2 cellular contexts compared by ENCODE assay signal in the genomic region with DNA sequence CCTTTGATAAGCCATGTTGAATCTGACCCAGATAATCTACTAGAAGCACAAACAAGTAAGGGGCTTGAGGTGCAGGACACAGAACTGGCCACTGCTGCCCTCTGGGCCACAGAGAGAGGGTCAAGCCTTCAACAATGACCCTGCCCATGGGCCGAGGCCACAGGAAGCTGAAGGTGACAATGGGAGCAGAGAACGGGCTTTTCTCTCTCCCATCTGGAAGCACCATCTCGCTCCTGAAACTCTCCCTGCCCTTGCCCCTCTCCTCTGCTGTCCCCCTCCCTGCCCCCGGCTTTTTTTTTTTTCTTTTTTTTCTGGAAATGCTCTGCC.
TF ChIP-seq lines count a peak whose summit lies in the region.

No MANE protein-coding gene starts in this region.

TF ChIP-seq in IMR-90, 13 proteins besides CTCF, POLR2A, EP300 and RAD21:
- no peak for TF ChIP-seq SMC3 (IDR thresholded peaks at IDR 0.05; ENCODE audit: low read depth, low read length)
- TF ChIP-seq BHLHE40 (IDR thresholded peaks at IDR 0.05; ENCODE audit: low read depth, low read length), result no peak
- TF ChIP-seq MAFK (IDR thresholded peaks at IDR 0.05; ENCODE audit: low read depth, low read length), result no peak
- TF ChIP-seq NFE2L2 (IDR thresholded peaks at IDR 0.05; ENCODE audit: low read depth, low read length), result no peak

TF ChIP-seq in K562, 482 proteins besides CTCF, POLR2A, EP300 and RAD21:
- TF ChIP-seq ZNF830 (CRISPR knock-in tag; IDR thresholded peaks at IDR 0.05) (no peak), TBP (optimal IDR thresholded peaks at IDR 0.05; ENCODE audit: low read depth, low read length) (no peak), MAZ (CRISPR knock-in tag; conservative IDR thresholded peaks at IDR 0.05 in 1 of 2, IDR thresholded peaks at IDR 0.05 in 1 of 2) (0 out of 4 replicates have a peak, but pooled peaks of 1 of the 2 experiments have one; percentile 19), DMBX1 (CRISPR knock-in tag; IDR thresholded peaks at IDR 0.05; ENCODE audit: borderline replicate concordance) (0 out of 2 replicates have a peak, but pooled peaks have one; percentile 2), RBM15 (IDR thresholded peaks at IDR 0.05; ENCODE audit: insufficient read depth, low read length) (no peak)
- TF ChIP-seq, protein P1, sequence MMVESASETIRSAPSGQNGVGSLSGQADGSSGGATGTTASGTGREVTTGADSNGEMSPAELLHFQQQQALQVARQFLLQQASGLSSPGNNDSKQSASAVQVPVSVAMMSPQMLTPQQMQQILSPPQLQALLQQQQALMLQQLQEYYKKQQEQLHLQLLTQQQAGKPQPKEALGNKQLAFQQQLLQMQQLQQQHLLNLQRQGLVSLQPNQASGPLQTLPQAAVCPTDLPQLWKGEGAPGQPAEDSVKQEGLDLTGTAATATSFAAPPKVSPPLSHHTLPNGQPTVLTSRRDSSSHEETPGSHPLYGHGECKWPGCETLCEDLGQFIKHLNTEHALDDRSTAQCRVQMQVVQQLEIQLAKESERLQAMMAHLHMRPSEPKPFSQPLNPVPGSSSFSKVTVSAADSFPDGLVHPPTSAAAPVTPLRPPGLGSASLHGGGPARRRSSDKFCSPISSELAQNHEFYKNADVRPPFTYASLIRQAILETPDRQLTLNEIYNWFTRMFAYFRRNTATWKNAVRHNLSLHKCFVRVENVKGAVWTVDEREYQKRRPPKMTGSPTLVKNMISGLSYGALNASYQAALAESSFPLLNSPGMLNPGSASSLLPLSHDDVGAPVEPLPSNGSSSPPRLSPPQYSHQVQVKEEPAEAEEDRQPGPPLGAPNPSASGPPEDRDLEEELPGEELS (CRISPR knock-in tag; IDR thresholded peaks at IDR 0.05; ENCODE audit: borderline replicate concordance), result no peak
- TF ChIP-seq, protein P2, sequence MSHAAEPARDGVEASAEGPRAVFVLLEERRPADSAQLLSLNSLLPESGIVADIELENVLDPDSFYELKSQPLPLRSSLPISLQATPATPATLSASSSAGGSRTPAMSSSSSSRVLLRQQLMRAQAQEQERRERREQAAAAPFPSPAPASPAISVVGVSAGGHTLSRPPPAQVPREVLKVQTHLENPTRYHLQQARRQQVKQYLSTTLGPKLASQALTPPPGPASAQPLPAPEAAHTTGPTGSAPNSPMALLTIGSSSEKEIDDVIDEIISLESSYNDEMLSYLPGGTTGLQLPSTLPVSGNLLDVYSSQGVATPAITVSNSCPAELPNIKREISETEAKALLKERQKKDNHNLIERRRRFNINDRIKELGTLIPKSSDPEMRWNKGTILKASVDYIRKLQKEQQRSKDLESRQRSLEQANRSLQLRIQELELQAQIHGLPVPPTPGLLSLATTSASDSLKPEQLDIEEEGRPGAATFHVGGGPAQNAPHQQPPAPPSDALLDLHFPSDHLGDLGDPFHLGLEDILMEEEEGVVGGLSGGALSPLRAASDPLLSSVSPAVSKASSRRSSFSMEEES (CRISPR knock-in tag; IDR thresholded peaks at IDR 0.05), result no peak
- TF ChIP-seq, protein P3, sequence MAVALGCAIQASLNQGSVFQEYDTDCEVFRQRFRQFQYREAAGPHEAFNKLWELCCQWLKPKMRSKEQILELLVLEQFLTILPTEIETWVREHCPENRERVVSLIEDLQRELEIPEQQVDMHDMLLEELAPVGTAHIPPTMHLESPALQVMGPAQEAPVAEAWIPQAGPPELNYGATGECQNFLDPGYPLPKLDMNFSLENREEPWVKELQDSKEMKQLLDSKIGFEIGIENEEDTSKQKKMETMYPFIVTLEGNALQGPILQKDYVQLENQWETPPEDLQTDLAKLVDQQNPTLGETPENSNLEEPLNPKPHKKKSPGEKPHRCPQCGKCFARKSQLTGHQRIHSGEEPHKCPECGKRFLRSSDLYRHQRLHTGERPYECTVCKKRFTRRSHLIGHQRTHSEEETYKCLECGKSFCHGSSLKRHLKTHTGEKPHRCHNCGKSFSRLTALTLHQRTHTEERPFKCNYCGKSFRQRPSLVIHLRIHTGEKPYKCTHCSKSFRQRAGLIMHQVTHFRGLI (CRISPR knock-in tag; IDR thresholded peaks at IDR 0.05), result no peak
- TF ChIP-seq, protein P4, sequence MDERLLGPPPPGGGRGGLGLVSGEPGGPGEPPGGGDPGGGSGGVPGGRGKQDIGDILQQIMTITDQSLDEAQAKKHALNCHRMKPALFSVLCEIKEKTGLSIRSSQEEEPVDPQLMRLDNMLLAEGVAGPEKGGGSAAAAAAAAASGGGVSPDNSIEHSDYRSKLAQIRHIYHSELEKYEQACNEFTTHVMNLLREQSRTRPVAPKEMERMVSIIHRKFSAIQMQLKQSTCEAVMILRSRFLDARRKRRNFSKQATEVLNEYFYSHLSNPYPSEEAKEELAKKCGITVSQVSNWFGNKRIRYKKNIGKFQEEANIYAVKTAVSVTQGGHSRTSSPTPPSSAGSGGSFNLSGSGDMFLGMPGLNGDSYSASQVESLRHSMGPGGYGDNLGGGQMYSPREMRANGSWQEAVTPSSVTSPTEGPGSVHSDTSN (CRISPR knock-in tag; IDR thresholded peaks at IDR 0.05; ENCODE audit: low read depth), result no peak
- TF ChIP-seq, protein P4 (tag; conservative IDR thresholded peaks at IDR 0.05; ENCODE audit: low read depth), result no peak
TF ChIP-seq in K562: peak in this region for 2.
